In genomic region chr2:20449501-20450200, GRCh38 we compare ENCODE assay signal across 8 cellular contexts. TPM values are rescaled to one million over a fixed set of nuclear protein-coding genes. Genes with fewer than 3 reads are reported as not detected.
DNase-seq lines count a peak whose midpoint lies in the region; FAIRE-seq and TF ChIP-seq lines count a peak whose summit lies in the region.

No MANE protein-coding gene starts in this region.

- no peak overlapping the region for H3K56ac ChIP-seq in H1 (replicated peaks; ENCODE audit: insufficient read length, low read depth, low read length)

- H3K36me3 ChIP-seq in ACC112 (ENCODE audit: insufficient read depth, low read length), result peaks cover 12% of the 10 kb centered on the region
- H3K36me3 ChIP-seq in H1 (ENCODE audit: control insufficient read depth in 2 of 4, insufficient read depth in 4 of 4, low read length in 3 of 4), result no peaks in the 10 kb centered on the region

- 84% methylated on average over 7 of the region's 7 CpGs; no CpG with 5 or more reads in 1 of the 2 experiments for whole genome bisulfite sequencing in H1 (ENCODE audit: extremely low coverage in 1 of 2, insufficient coverage in 1 of 2, insufficient read length in 1 of 2, insufficient replicate concordance in 2 of 2, low coverage in 1 of 2, low lambda C conversion rate in 2 of 2, missing lambda C conversion rate in 1 of 2), 2 experiments

- no peak overlapping the region for H2BK12ac ChIP-seq in H1 (ENCODE audit: low read depth, low read length)

- H3K4me1 Mint-ChIP-seq in nephron, result peaks cover 38% of the 10 kb centered on the region

- no peak overlapping the region for H3K18ac ChIP-seq in H1 (ENCODE audit: extremely low read depth, low read length)

- H3K4me3 ChIP-seq in ACC112 (ENCODE audit: low read depth, low read length) (peak overlapping the region; percentile 90), H1 (ENCODE audit: extremely low read depth in 1 of 4, insufficient read depth in 2 of 4, low read depth in 3 of 4, low read length in 4 of 4) (0 out of 8 replicates have a peak overlapping the region, but pooled peaks of 1 of the 4 experiments have one; percentile 2)

- peaks cover 9% of the 10 kb centered on the region for H3K27me3 Mint-ChIP-seq in nephron (ENCODE audit: low read depth)

- CTCF ChIA-PET in H1 (lab: Charles Lee; ENCODE audit: partially characterized antibody), result interaction anchor here (0.7 to 13.5 kb wide), 19 partner anchors 10 to 201 kb away, joined by 3 to 367 read pairs (median 4); partner anchors contain the start of gene HS1BP3

- no peaks in the 10 kb centered on the region for H3K79me1 ChIP-seq in H1 (ENCODE audit: low read depth, low read length)

- 0 out of 3 replicates have a peak, but pooled peaks of 1 of the 2 experiments have one; percentile 22 for TF ChIP-seq POLR2A in H1 (IDR thresholded peaks at IDR 0.05; ENCODE audit: control extremely low read depth in 1 of 2, low read depth in 2 of 2, low read length in 2 of 2)

- H3K4me1 ChIP-seq in ACC112 (ENCODE audit: control insufficient read depth, insufficient read depth, low read length, unreplicated experiment), result peaks cover 30% of the 10 kb centered on the region
- H3K4me1 ChIP-seq in H1 (replicated peaks in 1 of 4; ENCODE audit: control insufficient read depth in 3 of 4, insufficient read depth in 4 of 4, low read length in 3 of 4), result peaks cover 9 to 16% (median 13%) of the 10 kb centered on the region in 4 experiments

- H3K4ac ChIP-seq in H1 (replicated peaks; ENCODE audit: insufficient read length, low read depth, low read length), result no peak overlapping the region

- H3K27me3 ChIP-seq in ACC112 (ENCODE audit: insufficient read depth, low read length) (no peaks in the 10 kb centered on the region), H1 (replicated peaks in 1 of 4; ENCODE audit: control insufficient read depth in 3 of 4, extremely low read depth in 1 of 4, insufficient read depth in 3 of 4, low read length in 3 of 4) (peaks cover 15 to 54% (median 37%) of the 10 kb centered on the region in 4 experiments)

- no peak for TF ChIP-seq RAD21 in H1 (IDR thresholded peaks at IDR 0.05 in 1 of 2, conservative IDR thresholded peaks at IDR 0.05 in 1 of 2; ENCODE audit: low read depth in 2 of 2, low read length in 2 of 2)

- no peak overlapping the region for H3K4me2 ChIP-seq in H1 (ENCODE audit: insufficient read depth in 1 of 2, low read depth in 2 of 2, low read length in 2 of 2)

- DNase-seq in M059J (ENCODE audit: low read depth), result peak; percentile 60
- DNase-seq in H1 (ENCODE audit: low read depth in 1 of 2, low spot score in 2 of 2), result no peak
- DNase-seq in NCI-H1694 treated with DMSO at 0.1 percent for 48 hours (lab: John Stamatoyannopoulos, UW), result no peak
- DNase-seq in NCI-H1105 (lab: John Stamatoyannopoulos, UW), result no peak
- no peak for DNase-seq in HK-2 (ENCODE audit: unreplicated experiment)
- DNase-seq in mucosa of gallbladder (ENCODE audit: low spot score), result no peak

- peaks cover 14% of the 10 kb centered on the region; the same call in 1 of the 2 replicates for H3K23me2 ChIP-seq in H1 (ENCODE audit: low read depth, low read length)

- H4K5ac ChIP-seq in H1 (ENCODE audit: insufficient read length, low read depth, low read length), result no peak overlapping the region

- H3K4me3 Mint-ChIP-seq in nephron, result peak overlapping the region; percentile 91 to 98 (median 94)

- no peak overlapping the region for H2AFZ ChIP-seq in ACC112 (ENCODE audit: low read length, unreplicated experiment)
- no peak overlapping the region for H2AFZ ChIP-seq in H1 (ENCODE audit: low read length)

- H2AK5ac ChIP-seq in H1 (ENCODE audit: low read depth, low read length), result no peak overlapping the region

- no peak for FAIRE-seq in H1 (lab: Jason Lieb, UNC)

- no peak overlapping the region for H2BK120ac ChIP-seq in H1 (replicated peaks; ENCODE audit: low read depth, low read length)

- POLR2A ChIA-PET in H1 (lab: Charles Lee; ENCODE audit: partially characterized antibody), result interaction anchor here (0.9 to 3.6 kb wide), 7 partner anchors 11 to 164 kb away, joined by 3 to 20 read pairs (median 4); no protein-coding TSS in a partner anchor

- no peaks in the 10 kb centered on the region for H3K9me3 Mint-ChIP-seq in nephron

- H2BK5ac ChIP-seq in H1 (ENCODE audit: low read depth, low read length), result no peak overlapping the region

- peaks cover 33% of the 10 kb centered on the region for H3K79me2 ChIP-seq in ACC112 (ENCODE audit: control insufficient read depth, insufficient read depth, low read length, unreplicated experiment)
- no peaks in the 10 kb centered on the region for H3K79me2 ChIP-seq in H1 (ENCODE audit: control insufficient read depth in 1 of 2, insufficient read depth in 2 of 2, low read length in 2 of 2)

- H3K14ac ChIP-seq in H1 (ENCODE audit: insufficient read length), result no peak overlapping the region

- H3K36me3 Mint-ChIP-seq in nephron (ENCODE audit: low read depth), result peaks cover 11% of the 10 kb centered on the region

- TF ChIP-seq CTCF in H1 (IDR thresholded peaks at IDR 0.05; ENCODE audit: control extremely low read depth in 1 of 3, insufficient read depth in 1 of 3, low read depth in 1 of 3, low read length in 3 of 3), result no peak
- no peak for TF ChIP-seq CTCF in nephron (IDR thresholded peaks at IDR 0.05; ENCODE audit: unreplicated experiment in 3 of 3)

- TF ChIP-seq EP300 in H1 (IDR thresholded peaks at IDR 0.05; ENCODE audit: borderline replicate concordance in 1 of 2, low read depth in 2 of 2, low read length in 2 of 2), result no peak

- H2BK20ac ChIP-seq in H1 (ENCODE audit: low read length), result no peak overlapping the region

- peaks cover 12% of the 10 kb centered on the region in 2 experiments for H4K20me1 ChIP-seq in H1 (replicated peaks in 1 of 2; ENCODE audit: control insufficient read depth in 1 of 2, insufficient read depth in 2 of 2, low read length in 2 of 2)

- peak overlapping the region; percentile 63 for H3K27ac ChIP-seq in ACC112 (ENCODE audit: low read depth, low read length)
- H3K27ac ChIP-seq in H1 (ENCODE audit: low read depth, low read length), result no peak overlapping the region

- peak overlapping the region; percentile 72 to 83 (median 77) for H3K27ac Mint-ChIP-seq in nephron

- H3K23ac ChIP-seq in H1 (ENCODE audit: insufficient read length), result no peak overlapping the region

- no peaks in the 10 kb centered on the region for H3K9me3 ChIP-seq in H1 (ENCODE audit: insufficient read depth in 2 of 2, low read depth in 1 of 2, low read length in 1 of 2)

- H2BK15ac ChIP-seq in H1 (ENCODE audit: low read length), result no peak overlapping the region

- H4K8ac ChIP-seq in H1 (ENCODE audit: extremely low read depth, insufficient read depth, low read length), result no peak overlapping the region; the same call in 1 of the 2 replicates

- no peak overlapping the region for H4K91ac ChIP-seq in H1 (replicated peaks; ENCODE audit: insufficient read length, low read length)

- H3K9ac ChIP-seq in H1 (replicated peaks in 1 of 4; ENCODE audit: extremely low read depth in 1 of 4, low read depth in 3 of 4, low read length in 3 of 4), result no peak overlapping the region

TF ChIP-seq in H1, 55 proteins besides CTCF, POLR2A, EP300 and RAD21:
- TF ChIP-seq POLR2AphosphoS5 (IDR thresholded peaks at IDR 0.05; ENCODE audit: low read depth, low read length) (0 out of 2 replicates have a peak, but pooled peaks have one; percentile 39), TAF1 (IDR thresholded peaks at IDR 0.05; ENCODE audit: low read depth, low read length) (no peak)

RNA-seq across cellular contexts. Expression of gene RHOB, which starts 2.8 kb away (rescaled TPM):
- total RNA-seq in M059J (2014; rRNA removed; shearing (Covaris generic)), result 81.9 and 102 TPM in 2 replicates
- total RNA-seq in H1 (2021; fragmentation: NEBNext Ultra II Directional; extraction: Animal tissue kit (Norgen Biotek cat#: 25700)), result 9.5 and 13.5 TPM in 2 replicates
- polyA plus RNA-seq in H1 (2011; rRNA removed), result 9.3 and 17.8 TPM in 2 replicates
- polyA plus RNA-seq in H1 (2011; cell fraction: cytosol; rRNA removed), result 12.2 TPM
- polyA plus RNA-seq in H1 (2011; cell fraction: nucleus; rRNA removed), result 12.4 TPM
- polyA plus RNA-seq in H1 (2012, experiment 1 of 2), result 6.7 to 9.6 TPM (median 7.6 TPM) in 4 replicates
- 14.3 TPM for polyA plus RNA-seq in H1 (2012, experiment 2 of 2)
- polyA plus RNA-seq in H1 (2013, experiment 1 of 2), result 5.4 TPM
- 5.6 TPM for polyA plus RNA-seq in H1 (2013, experiment 2 of 2)
- 3.1 and 4.1 TPM in 2 replicates for polyA minus RNA-seq in H1 (2011; rRNA and poly(A)+ RNA removed)
- 12.4 TPM for polyA minus RNA-seq in H1 (2011; cell fraction: cytosol; rRNA and poly(A)+ RNA removed)
- 40.4 TPM for polyA minus RNA-seq in H1 (2011; cell fraction: nucleus; rRNA and poly(A)+ RNA removed)
- total RNA-seq in mucosa of gallbladder, result 445 TPM
